12 cellular contexts compared by ENCODE assay signal in the genomic region with DNA sequence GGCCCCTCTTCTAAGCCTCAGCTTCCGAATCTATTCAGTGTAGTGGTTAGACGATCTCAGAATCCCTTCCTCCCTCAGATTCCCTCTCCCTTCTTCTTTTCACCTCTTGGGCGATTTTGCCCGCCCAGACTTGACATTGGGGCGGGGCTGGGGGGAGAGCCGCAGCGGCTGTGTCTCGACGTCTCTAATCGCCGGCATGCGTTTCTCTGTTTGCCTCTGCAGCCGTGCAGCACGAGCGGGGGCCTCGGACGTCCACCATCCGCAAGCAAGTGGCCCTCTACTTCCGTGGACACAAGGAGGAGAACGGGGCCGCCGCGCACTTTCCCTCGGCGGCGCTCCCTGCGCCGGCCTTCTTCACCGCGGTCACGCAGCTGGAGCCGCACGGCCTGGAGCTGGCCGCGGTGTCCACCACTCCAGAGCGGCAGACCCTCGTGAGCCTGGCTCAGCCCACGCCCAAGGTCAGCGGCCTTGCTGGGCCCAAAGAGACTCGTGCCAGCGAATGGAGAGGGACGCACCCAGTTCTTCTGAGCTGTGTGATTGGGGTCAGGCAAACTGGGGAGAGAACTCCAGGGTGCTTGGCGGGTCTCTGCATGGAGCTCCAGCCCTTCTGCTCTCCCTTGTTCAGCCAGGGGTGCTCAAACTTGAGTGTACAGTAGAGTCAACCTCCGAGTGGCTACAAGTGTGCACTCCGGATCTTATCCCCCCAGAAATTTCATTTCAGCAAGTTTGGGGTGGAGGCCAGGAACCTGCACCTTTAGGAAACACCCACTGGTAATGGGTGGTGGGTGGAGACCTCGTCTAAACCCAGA. TPM values are rescaled to one million over a fixed set of nuclear protein-coding genes. Genes with fewer than 3 reads are reported as not detected.
DNase-seq lines count a peak whose midpoint lies in the region; ATAC-seq and TF ChIP-seq lines count a peak whose summit lies in the region.
"Had no signal": no experiment of that assay in that cellular context is flagged by ENCODE, and none has a peak within 500 bp of the region (broad histone marks: within the 10 kb centered on the region; RNA-seq: fewer than 3 reads in every experiment).

No MANE protein-coding gene starts in this region.

- no peak overlapping the region for H2AK5ac ChIP-seq in H9 (ENCODE audit: insufficient read length, low read length)

- no peak for TF ChIP-seq CTCF in H9 (conservative IDR thresholded peaks at IDR 0.05)
- TF ChIP-seq CTCF in progenitor cell of endocrine pancreas (IDR thresholded peaks at IDR 0.05; ENCODE audit: unreplicated experiment) = no peak

- H3K18ac ChIP-seq in H9 (ENCODE audit: insufficient read length, low read depth, low read length) = no peak overlapping the region

- H3K27ac Mint-ChIP-seq in H9 = no peak overlapping the region
- peak overlapping the region; percentile 58 for H3K27ac Mint-ChIP-seq in activated T-helper 1 cell treated with anti-CD3 and anti-CD28 coated beads, Interleukin-12 subunit alpha, Interleukin-12 subunit beta, Interleukin-2, Interleukin-4 antibody, amounts not matched to agents 30 ng/mL and 10 ng/mL and 1 ng/mL, durations not matched to agents 14 hours and 24 hours and 36 hours
- peak overlapping the region; percentile 73 for H3K27ac Mint-ChIP-seq in progenitor cell of endocrine pancreas

- peaks cover 9% of the 10 kb centered on the region for H3K23me2 ChIP-seq in H9 (ENCODE audit: insufficient read length, low read depth, low read length, poor library complexity, severe bottlenecking)

- H3K9me3 ChIP-seq in H9 (ENCODE audit: control insufficient read depth, low read depth, low read length) (no peaks in the 10 kb centered on the region), iPS-18c (ENCODE audit: control insufficient read depth, insufficient read depth, low read length) (no peaks in the 10 kb centered on the region)
- H3K9me3 ChIP-seq: SJCRH30, tibial artery had no signal

- H2BK15ac ChIP-seq in H9 (ENCODE audit: low read depth, low read length) = no peak overlapping the region

- ATAC-seq in GM18867 (IDR thresholded peaks at IDR 0.05; ENCODE audit: unreplicated experiment) (no peak), GM21390 (IDR thresholded peaks at IDR 0.05; ENCODE audit: unreplicated experiment) (no peak)

- H3T11ph ChIP-seq in H9 (ENCODE audit: low read length) = no peak overlapping the region

- no peaks in the 10 kb centered on the region for H3K79me1 ChIP-seq in H9 (ENCODE audit: insufficient read depth, low read depth, low read length, poor library complexity, severe bottlenecking)

- no peak overlapping the region for H3K9ac ChIP-seq in H9 (ENCODE audit: extremely low read depth, insufficient read length, low read length)

- H2BK12ac ChIP-seq in H9 (ENCODE audit: insufficient read length, low read depth, low read length) = no peak overlapping the region

- H4K91ac ChIP-seq in H9 (ENCODE audit: insufficient read length, low read depth, low read length) = no peak overlapping the region

- no peaks in the 10 kb centered on the region for H3K79me2 ChIP-seq in H9 (ENCODE audit: insufficient read depth, low read length)

- H4K5ac ChIP-seq in H9 (ENCODE audit: insufficient read length, low read depth, low read length) = no peak overlapping the region

- H3K4me2 ChIP-seq in H9 (ENCODE audit: insufficient read depth, insufficient read length, low read length) = peak overlapping the region; percentile 50

- intact Hi-C loops in activated T-helper 1 cell treated with anti-CD3 and anti-CD28 coated beads, Interleukin-12 subunit alpha, Interleukin-12 subunit beta, Interleukin-2, Interleukin-4 antibody, amounts not matched to agents 30 ng/mL and 10 ng/mL and 1 ng/mL, durations not matched to agents 14 hours and 24 hours and 36 hours (cut with micrococcal nuclease) = loop anchor here (10.0 kb wide), 1 partner anchor 348 kb away; no protein-coding TSS in a partner anchor

- H4K8ac ChIP-seq in H9 (replicated peaks; ENCODE audit: insufficient read length, low read depth, low read length) = no peak overlapping the region

- no peaks in the 10 kb centered on the region for H3K36me3 Mint-ChIP-seq in H9 (ENCODE audit: insufficient read depth in 1 of 3, low read depth in 3 of 3)
- H3K36me3 Mint-ChIP-seq in activated T-helper 1 cell treated with anti-CD3 and anti-CD28 coated beads, Interleukin-12 subunit alpha, Interleukin-12 subunit beta, Interleukin-2, Interleukin-4 antibody, amounts not matched to agents 30 ng/mL and 10 ng/mL and 1 ng/mL, durations not matched to agents 14 hours and 24 hours and 36 hours (ENCODE audit: low read depth) = no peaks in the 10 kb centered on the region
- no peaks in the 10 kb centered on the region for H3K36me3 Mint-ChIP-seq in progenitor cell of endocrine pancreas (ENCODE audit: insufficient read depth)

- no peak overlapping the region for H2AFZ ChIP-seq in H9 (ENCODE audit: low read length)

- peaks cover 95% of the 10 kb centered on the region for H3K27me3 Mint-ChIP-seq in H9 (ENCODE audit: low read depth)
- peaks cover 88% of the 10 kb centered on the region for H3K27me3 Mint-ChIP-seq in activated T-helper 1 cell treated with anti-CD3 and anti-CD28 coated beads, Interleukin-12 subunit alpha, Interleukin-12 subunit beta, Interleukin-2, Interleukin-4 antibody, amounts not matched to agents 30 ng/mL and 10 ng/mL and 1 ng/mL, durations not matched to agents 14 hours and 24 hours and 36 hours (ENCODE audit: insufficient read depth)
- H3K27me3 Mint-ChIP-seq in progenitor cell of endocrine pancreas = peaks cover 96% of the 10 kb centered on the region

- H3K23ac ChIP-seq in H9 (ENCODE audit: insufficient read length, low read depth, low read length) = no peak overlapping the region

- H3K14ac ChIP-seq in H9 (ENCODE audit: insufficient read depth, low read length) = no peak overlapping the region

- peak overlapping the region; percentile 45; the same call in 1 of the 2 replicates for H3K4me3 ChIP-seq in iPS-18c (ENCODE audit: insufficient read depth, low read depth, low read length)
- H3K4me3 ChIP-seq: SJCRH30, tibial artery had no signal

- DNase-seq in H9 = no peak
- no peak for DNase-seq in activated T-helper 1 cell treated with anti-CD3 and anti-CD28 coated beads, Interleukin-12 subunit alpha, Interleukin-12 subunit beta, Interleukin-2, Interleukin-4 antibody, amounts not matched to agents 30 ng/mL and 10 ng/mL and 1 ng/mL, durations not matched to agents 14 hours and 24 hours and 36 hours (ENCODE audit: low spot score)
- DNase-seq in progenitor cell of endocrine pancreas (ENCODE audit: low spot score, unreplicated experiment) = no peak
- no peak for DNase-seq in UCSD-AML1 (lab: John Stamatoyannopoulos, UW; ENCODE audit: unreplicated experiment)
- DNase-seq in NCI-H1436 treated with DMSO at 0.1 percent for 48 hours (lab: John Stamatoyannopoulos, UW) = no peak
- DNase-seq: activated CD8-positive, alpha-beta memory T cell treated with anti-CD3 and anti-CD28 coated beads, Interleukin-2, amount 50 U/mL, for 48 hours; dorsolateral prefrontal cortex; SJCRH30; tibial artery had no signal

- H3K4ac ChIP-seq in H9 (ENCODE audit: low read depth, low read length) = no peak overlapping the region

- H3K9me3 Mint-ChIP-seq in H9 (peaks cover 4 to 17% of the 10 kb centered on the region in 2 experiments; a peak in 2 of 5 replicates), progenitor cell of endocrine pancreas (ENCODE audit: low read depth) (no peaks in the 10 kb centered on the region)
- H3K9me3 Mint-ChIP-seq in activated T-helper 1 cell treated with anti-CD3 and anti-CD28 coated beads, Interleukin-12 subunit alpha, Interleukin-12 subunit beta, Interleukin-2, Interleukin-4 antibody, amounts not matched to agents 30 ng/mL and 10 ng/mL and 1 ng/mL, durations not matched to agents 14 hours and 24 hours and 36 hours = no peaks in the 10 kb centered on the region

- no peak overlapping the region for H2BK120ac ChIP-seq in H9 (ENCODE audit: low read depth, low read length, poor library complexity, severe bottlenecking)

- no peak overlapping the region for H3K27ac ChIP-seq in H9 (ENCODE audit: insufficient read length, low read depth, low read length)
- H3K27ac ChIP-seq: dorsolateral prefrontal cortex, SJCRH30, tibial artery had no signal

- no peak overlapping the region for H3K56ac ChIP-seq in H9 (ENCODE audit: insufficient read length, low read depth, low read length)

- H2BK5ac ChIP-seq in H9 (ENCODE audit: insufficient read length, low read length) = no peak overlapping the region

- no CpG with 5 or more reads among the region's 46 CpGs for WGBS in H9 (ENCODE audit: extremely low coverage, insufficient read length, low lambda C conversion rate)

- no peaks in the 10 kb centered on the region for H4K20me1 ChIP-seq in H9 (ENCODE audit: control insufficient read depth, insufficient read depth, insufficient read length)

- no peaks in the 10 kb centered on the region for H3K4me1 ChIP-seq in H9 (ENCODE audit: insufficient read depth, low read length)
- H3K4me1 ChIP-seq: SJCRH30 had no signal

- peak overlapping the region; percentile 49 to 82 for H3K4me3 Mint-ChIP-seq in H9
- peak overlapping the region; percentile 40 for H3K4me3 Mint-ChIP-seq in activated T-helper 1 cell treated with anti-CD3 and anti-CD28 coated beads, Interleukin-12 subunit alpha, Interleukin-12 subunit beta, Interleukin-2, Interleukin-4 antibody, amounts not matched to agents 30 ng/mL and 10 ng/mL and 1 ng/mL, durations not matched to agents 14 hours and 24 hours and 36 hours
- peak overlapping the region; percentile 68 for H3K4me3 Mint-ChIP-seq in progenitor cell of endocrine pancreas (ENCODE audit: low read depth)

- peaks cover 63% of the 10 kb centered on the region for H3K27me3 ChIP-seq in H9 (ENCODE audit: insufficient read depth, low read length)
- H3K27me3 ChIP-seq: SJCRH30 had no signal

- H2BK20ac ChIP-seq in H9 (ENCODE audit: low read depth, low read length, poor library complexity, severe bottlenecking) = no peak overlapping the region

- peaks cover 26 to 52% of the 10 kb centered on the region in 2 experiments for H3K4me1 Mint-ChIP-seq in H9
- peaks cover 5% of the 10 kb centered on the region for H3K4me1 Mint-ChIP-seq in activated T-helper 1 cell treated with anti-CD3 and anti-CD28 coated beads, Interleukin-12 subunit alpha, Interleukin-12 subunit beta, Interleukin-2, Interleukin-4 antibody, amounts not matched to agents 30 ng/mL and 10 ng/mL and 1 ng/mL, durations not matched to agents 14 hours and 24 hours and 36 hours (ENCODE audit: low read depth)
- peaks cover 15% of the 10 kb centered on the region for H3K4me1 Mint-ChIP-seq in progenitor cell of endocrine pancreas (ENCODE audit: low read depth)

RNA-seq across cellular contexts. Expression of a gene that starts 10.7 kb away (rescaled TPM):
- total RNA-seq in H9 (2021) = not detected in 2 replicates
- total RNA-seq in activated T-helper 1 cell treated with anti-CD3 and anti-CD28 coated beads, Interleukin-12 subunit alpha, Interleukin-12 subunit beta, Interleukin-2, Interleukin-4 antibody, amounts not matched to agents 30 ng/mL and 10 ng/mL and 1 ng/mL, durations not matched to agents 14 hours and 24 hours and 36 hours = not detected in 2 replicates
- not detected in 2 replicates for total RNA-seq in progenitor cell of endocrine pancreas

Comparison
In these comparisons a context has a peak if more than half of its experiments do, and no peak if none do; other contexts are left out.
1. H3K27ac Mint-ChIP-seq: peak in activated T-helper 1 cell treated with anti-CD3 and anti-CD28 coated beads, Interleukin-12 subunit alpha, Interleukin-12 subunit beta, Interleukin-2, Interleukin-4 antibody, amounts not matched to agents 30 ng/mL and 10 ng/mL and 1 ng/mL, durations not matched to agents 14 hours and 24 hours and 36 hours (single experiment) and progenitor cell of endocrine pancreas (single experiment); none in H9 (0 of 3).
2. Peak in every context shown above with its lines, with median percentiles within 50 percentile points of each other: H3K4me3 Mint-ChIP-seq.